22 cellular contexts compared by ENCODE assay signal in genomic region chr4:174999407-174999806, GRCh38.
DNase-seq lines count a peak whose midpoint lies in the region; ATAC-seq, FAIRE-seq and TF ChIP-seq lines count a peak whose summit lies in the region.
"Had no signal": no experiment of that assay in that cellular context is flagged by ENCODE, and none has a peak within 500 bp of the region (broad histone marks: within the 10 kb centered on the region; RNA-seq: fewer than 3 reads in every experiment).

No MANE protein-coding gene starts in this region.

- FAIRE-seq in urothelium cell line (lab: Jason Lieb, UNC): peak; percentile 23
- FAIRE-seq: TTC549 had no signal

- no peak overlapping the region for H3K27ac ChIP-seq in left lung
- H3K27ac ChIP-seq: C4-2B, HL-60, thyroid gland had no signal

- peaks cover 0 to 8% of the 10 kb centered on the region in 2 donors for H3K9me3 ChIP-seq in left lung
- H3K9me3 ChIP-seq: thyroid gland had no signal

- H3K4me3 ChIP-seq in choroid plexus epithelial cell (ENCODE audit: low read depth, low read length) (no peak overlapping the region), left lung (no peak overlapping the region)
- H3K4me3 ChIP-seq: thyroid gland had no signal

- H3K27me3 ChIP-seq in left lung: no peaks in the 10 kb centered on the region
- H3K27me3 ChIP-seq: thyroid gland had no signal

- ATAC-seq in left lung (no peak), GM18870 (IDR thresholded peaks at IDR 0.05; ENCODE audit: unreplicated experiment) (no peak)
- ATAC-seq: activated T-cell treated with anti-CD3 and anti-CD28 coated beads, Interleukin-2, amount 50 U/mL, for 4 hours; SK-N-SH treated with all-trans-retinoic acid at 6 μM for 48 hours had no signal

- peak; percentile 16 for DNase-seq in NOMO-1 treated with DMSO at 0.1 percent for 48 hours (lab: John Stamatoyannopoulos, UW; ENCODE audit: unreplicated experiment)
- no peak for DNase-seq in NOMO-1 (lab: John Stamatoyannopoulos, UW; ENCODE audit: unreplicated experiment in 2 of 2)
- DNase-seq in OCI-M1 (lab: John Stamatoyannopoulos, UW): peak; percentile 83
- peak; percentile 68 for DNase-seq in choroid plexus epithelial cell (ENCODE audit: low read depth)
- no peak for DNase-seq in urothelium cell line (ENCODE audit: low spot score)
- no peak for DNase-seq in left lung
- no peak for DNase-seq in DMS 273 treated with DMSO at 0.1 percent for 48 hours (lab: John Stamatoyannopoulos, UW)
- DNase-seq: 8988T; activated CD4-positive, alpha-beta T cell treated with anti-CD3 and anti-CD28 coated beads, Interleukin-2, amount 50 U/mL, for 48 hours; activated T-cell treated with anti-CD3 and anti-CD28 coated beads, Interleukin-2, amount 50 U/mL, for 4 hours; caudate nucleus; DMS79 treated with DMSO at 0.1 percent for 48 hours; effector CD8-positive, alpha-beta T cell; hippocampal formation; NCI-H1694 treated with DMSO at 0.1 percent for 48 hours; NCI-H446 treated with DMSO at 0.1 percent for 48 hours; thyroid gland had no signal

- no peak for TF ChIP-seq CTCF in choroid plexus epithelial cell (conservative IDR thresholded peaks at IDR 0.05; ENCODE audit: low read depth, low read length)
- no peak for TF ChIP-seq CTCF in left lung (IDR thresholded peaks at IDR 0.05)

- no peaks in the 10 kb centered on the region for H3K36me3 ChIP-seq in left lung
- H3K36me3 ChIP-seq: thyroid gland had no signal

- H3K4me1 ChIP-seq in left lung: no peaks in the 10 kb centered on the region
- H3K4me1 ChIP-seq: thyroid gland had no signal

- intact Hi-C loops in left lung (cut with DNase I): no loop called here

Comparison
In these comparisons a context has a peak if more than half of its experiments do, and no peak if none do; other contexts are left out.
1. DNase-seq: peak in NOMO-1 treated with DMSO at 0.1 percent for 48 hours (single experiment), OCI-M1 (single experiment) and choroid plexus epithelial cell (single experiment); none in NOMO-1 (0 of 2), urothelium cell line (single experiment), left lung (0 of 2) and DMS 273 treated with DMSO at 0.1 percent for 48 hours (single experiment).